20 cellular contexts compared by ENCODE assay signal in genomic region chr22:31263896-31264295, GRCh38.
"Had no signal": no experiment of that assay in that cellular context is flagged by ENCODE, and none has a peak within 500 bp of the region (broad histone marks: within the 10 kb centered on the region; RNA-seq: fewer than 3 reads in every experiment).

No MANE protein-coding gene starts in this region.

- H3K9me3 ChIP-seq: heart left ventricle, mucosa of descending colon, stomach, thoracic aorta, upper lobe of right lung, vagina had no signal

- H3K4me1 Mint-ChIP-seq: neural crest cell; stimulated activated memory B cell treated with anti-CD40 and anti-IgM and Interleukin-4, amounts not matched to agents 10 μg/mL and 1 μg/mL and 100 μg/mL, for 72 hours had no signal

- H3K27me3 Mint-ChIP-seq: naive thymus-derived CD8-positive, alpha-beta T cell; stimulated activated memory B cell treated with anti-CD40 and anti-IgM and Interleukin-4, amounts not matched to agents 10 μg/mL and 1 μg/mL and 100 μg/mL, for 72 hours had no signal

- H3K4me1 ChIP-seq: heart left ventricle, vagina had no signal

- H3K27ac ChIP-seq: dorsolateral prefrontal cortex, heart left ventricle, stomach, thoracic aorta, upper lobe of right lung, vagina had no signal

- DNase-seq: cortex of kidney; dorsolateral prefrontal cortex; effector CD8-positive, alpha-beta T cell; heart left ventricle; hippocampal formation; left colon; mammary epithelial cell; right cardiac atrium; stimulated activated CD4-positive, alpha-beta T cell treated with anti-CD3 and anti-CD28 coated beads, Interleukin-4, amount 100 ng/mL, for 1 hour; stimulated activated CD8-positive, alpha-beta memory T cell treated with anti-CD3 and anti-CD28 coated beads, Interleukin-4, amount 100 ng/mL, for 48 hours; stomach; substantia nigra; upper lobe of right lung had no signal

- H3K27ac Mint-ChIP-seq: stimulated activated memory B cell treated with anti-CD40 and anti-IgM and Interleukin-4, amounts not matched to agents 10 μg/mL and 1 μg/mL and 100 μg/mL, for 72 hours had no signal

- H3K4me3 Mint-ChIP-seq: naive thymus-derived CD8-positive, alpha-beta T cell; neural crest cell; stimulated activated memory B cell treated with anti-CD40 and anti-IgM and Interleukin-4, amounts not matched to agents 10 μg/mL and 1 μg/mL and 100 μg/mL, for 72 hours had no signal

- H3K9me3 Mint-ChIP-seq: naive thymus-derived CD8-positive, alpha-beta T cell; neural crest cell; stimulated activated memory B cell treated with anti-CD40 and anti-IgM and Interleukin-4, amounts not matched to agents 10 μg/mL and 1 μg/mL and 100 μg/mL, for 72 hours had no signal

- H3K27me3 ChIP-seq: dorsolateral prefrontal cortex, heart left ventricle, stomach, upper lobe of right lung, vagina had no signal

- ATAC-seq: esophagus mucosa; heart left ventricle; left colon; mucosa of descending colon; naive thymus-derived CD8-positive, alpha-beta T cell; right cardiac atrium; stimulated activated memory B cell treated with anti-CD40 and anti-IgM and Interleukin-4, amounts not matched to agents 10 μg/mL and 1 μg/mL and 100 μg/mL, for 72 hours; upper lobe of right lung had no signal
